Comparison of ENCODE assay signal across 17 cellular contexts in genomic region chr1:35301674-35302392, GRCh38.
"Had no signal": no experiment of that assay in that cellular context is flagged by ENCODE, and none has a peak within 500 bp of the region (broad histone marks: within the 10 kb centered on the region; RNA-seq: fewer than 3 reads in every experiment).

No MANE protein-coding gene starts in this region.

- H3K4me3 Mint-ChIP-seq: activated CD4-positive, alpha-beta T cell treated with anti-CD3 and anti-CD28 coated beads, Interleukin-2, amount 10 ng/mL, durations not matched to agents 7 days and 5 days; activated naive CD4-positive, alpha-beta T cell treated with anti-CD3 and anti-CD28 coated beads for 36 hours; activated T-helper 17 cell treated with anti-CD3 and anti-CD28 coated beads, Interleukin-2, amount 50 U/mL, for 72 hours; brain; naive thymus-derived CD8-positive, alpha-beta T cell; stimulated activated naive CD8-positive, alpha-beta T cell treated with anti-CD3 and anti-CD28 coated beads, Interleukin-15, amount 100 ng/mL, for 72 hours had no signal

- H3K4me3 ChIP-seq: lung, mucosa of descending colon had no signal

- DNase-seq: activated CD4-positive, alpha-beta T cell treated with anti-CD3 and anti-CD28 coated beads, Interleukin-2, amount 10 ng/mL, durations not matched to agents 7 days and 5 days; activated CD8-positive, alpha-beta memory T cell treated with anti-CD3 and anti-CD28 coated beads for 24 hours; activated naive CD4-positive, alpha-beta T cell treated with anti-CD3 and anti-CD28 coated beads for 36 hours; foreskin keratinocyte; mucosa of descending colon; naive thymus-derived CD8-positive, alpha-beta T cell; SK-N-SH; stimulated activated CD4-positive, alpha-beta T cell treated with anti-CD3 and anti-CD28 coated beads, Interleukin-4, amount 100 ng/mL, for 1 hour; stimulated activated CD8-positive, alpha-beta memory T cell treated with anti-CD3 and anti-CD28 coated beads, Interleukin-4, amount 100 ng/mL, for 48 hours; stimulated activated naive CD8-positive, alpha-beta T cell treated with anti-CD3 and anti-CD28 coated beads, Interleukin-15, amount 100 ng/mL, for 72 hours; T-helper 1 cell; trophoblast cell; WERI-Rb-1 had no signal

- H3K27ac Mint-ChIP-seq: activated CD4-positive, alpha-beta T cell treated with anti-CD3 and anti-CD28 coated beads, Interleukin-2, amount 10 ng/mL, durations not matched to agents 7 days and 5 days; activated naive CD4-positive, alpha-beta T cell treated with anti-CD3 and anti-CD28 coated beads for 36 hours; activated T-helper 17 cell treated with anti-CD3 and anti-CD28 coated beads, Interleukin-2, amount 50 U/mL, for 72 hours; progenitor cell of endocrine pancreas; stimulated activated naive CD8-positive, alpha-beta T cell treated with anti-CD3 and anti-CD28 coated beads, Interleukin-15, amount 100 ng/mL, for 72 hours had no signal

- ATAC-seq: activated T-helper 17 cell treated with anti-CD3 and anti-CD28 coated beads, Interleukin-2, amount 50 U/mL, for 72 hours; foreskin keratinocyte; mucosa of descending colon; naive thymus-derived CD8-positive, alpha-beta T cell; stimulated activated naive CD8-positive, alpha-beta T cell treated with anti-CD3 and anti-CD28 coated beads, Interleukin-15, amount 100 ng/mL, for 72 hours had no signal

- H3K4me1 ChIP-seq: foreskin keratinocyte had no signal

- H3K27me3 Mint-ChIP-seq: activated CD4-positive, alpha-beta T cell treated with anti-CD3 and anti-CD28 coated beads, Interleukin-2, amount 10 ng/mL, durations not matched to agents 7 days and 5 days; activated T-helper 17 cell treated with anti-CD3 and anti-CD28 coated beads, Interleukin-2, amount 50 U/mL, for 72 hours; brain; naive thymus-derived CD8-positive, alpha-beta T cell; progenitor cell of endocrine pancreas; stimulated activated naive CD8-positive, alpha-beta T cell treated with anti-CD3 and anti-CD28 coated beads, Interleukin-15, amount 100 ng/mL, for 72 hours had no signal

- H3K27ac ChIP-seq: foreskin keratinocyte, WERI-Rb-1 had no signal

- H3K27me3 ChIP-seq: foreskin keratinocyte had no signal

- H3K9ac ChIP-seq: SK-N-SH had no signal

- H3K9me3 Mint-ChIP-seq: activated CD4-positive, alpha-beta T cell treated with anti-CD3 and anti-CD28 coated beads, Interleukin-2, amount 10 ng/mL, durations not matched to agents 7 days and 5 days; activated naive CD4-positive, alpha-beta T cell treated with anti-CD3 and anti-CD28 coated beads for 36 hours; activated T-helper 17 cell treated with anti-CD3 and anti-CD28 coated beads, Interleukin-2, amount 50 U/mL, for 72 hours; naive thymus-derived CD8-positive, alpha-beta T cell; stimulated activated naive CD8-positive, alpha-beta T cell treated with anti-CD3 and anti-CD28 coated beads, Interleukin-15, amount 100 ng/mL, for 72 hours had no signal

- H3K9me3 ChIP-seq: mucosa of descending colon, SK-N-SH had no signal
